ENCODE assay signal across 3 cellular contexts in the genomic region with DNA sequence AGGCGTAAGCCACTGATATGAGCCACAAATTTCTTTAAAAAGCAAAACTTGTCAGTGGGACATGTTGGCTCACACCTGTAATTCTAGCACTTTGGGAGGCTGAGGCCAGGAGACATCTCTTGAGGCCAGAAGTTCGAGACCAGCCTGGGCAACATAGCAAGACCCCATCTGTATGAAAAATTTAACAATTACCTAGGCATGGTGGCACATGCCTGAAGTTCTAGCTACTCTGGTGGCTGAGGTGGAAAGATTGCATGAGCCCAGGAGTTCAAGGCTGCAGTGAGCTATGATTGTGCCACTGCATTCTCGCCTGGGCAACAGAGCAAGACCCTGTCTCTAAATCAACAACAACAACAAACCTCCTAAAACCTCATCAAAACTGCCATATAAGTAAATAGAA.
TF ChIP-seq lines count a peak whose summit lies in the region.

No MANE protein-coding gene starts in this region.

TF ChIP-seq in HEK293, 187 proteins besides CTCF, POLR2A, EP300 and RAD21 (continued from another document):
- TF ChIP-seq, protein P1, sequence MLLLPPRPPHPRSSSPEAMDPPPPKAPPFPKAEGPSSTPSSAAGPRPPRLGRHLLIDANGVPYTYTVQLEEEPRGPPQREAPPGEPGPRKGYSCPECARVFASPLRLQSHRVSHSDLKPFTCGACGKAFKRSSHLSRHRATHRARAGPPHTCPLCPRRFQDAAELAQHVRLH (tag by site-specific recombination; IDR thresholded peaks at IDR 0.05), result no peak

TF ChIP-seq in WTC11, 78 proteins besides CTCF, POLR2A, EP300 and RAD21 (continued from another document):
- TF ChIP-seq IRF2 (CRISPR knock-in tag; IDR thresholded peaks at IDR 0.05; ENCODE audit: borderline replicate concordance, low read depth) (no peak), NFATC4 (CRISPR knock-in tag; IDR thresholded peaks at IDR 0.05) (no peak), ESRRA (CRISPR knock-in tag; IDR thresholded peaks at IDR 0.05; ENCODE audit: borderline replicate concordance) (no peak), ETV6 (CRISPR knock-in tag; IDR thresholded peaks at IDR 0.05) (no peak), RORB (CRISPR knock-in tag; IDR thresholded peaks at IDR 0.05) (no peak), RELA (CRISPR knock-in tag; IDR thresholded peaks at IDR 0.05; ENCODE audit: borderline replicate concordance) (no peak), GTF2I (CRISPR knock-in tag; conservative IDR thresholded peaks at IDR 0.05) (0 out of 2 replicates have a peak, but pooled peaks have one; percentile 33)
- TF ChIP-seq, protein P2, sequence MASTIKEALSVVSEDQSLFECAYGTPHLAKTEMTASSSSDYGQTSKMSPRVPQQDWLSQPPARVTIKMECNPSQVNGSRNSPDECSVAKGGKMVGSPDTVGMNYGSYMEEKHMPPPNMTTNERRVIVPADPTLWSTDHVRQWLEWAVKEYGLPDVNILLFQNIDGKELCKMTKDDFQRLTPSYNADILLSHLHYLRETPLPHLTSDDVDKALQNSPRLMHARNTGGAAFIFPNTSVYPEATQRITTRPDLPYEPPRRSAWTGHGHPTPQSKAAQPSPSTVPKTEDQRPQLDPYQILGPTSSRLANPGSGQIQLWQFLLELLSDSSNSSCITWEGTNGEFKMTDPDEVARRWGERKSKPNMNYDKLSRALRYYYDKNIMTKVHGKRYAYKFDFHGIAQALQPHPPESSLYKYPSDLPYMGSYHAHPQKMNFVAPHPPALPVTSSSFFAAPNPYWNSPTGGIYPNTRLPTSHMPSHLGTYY (CRISPR knock-in tag; IDR thresholded peaks at IDR 0.05), result no peak
- TF ChIP-seq, protein P3, sequence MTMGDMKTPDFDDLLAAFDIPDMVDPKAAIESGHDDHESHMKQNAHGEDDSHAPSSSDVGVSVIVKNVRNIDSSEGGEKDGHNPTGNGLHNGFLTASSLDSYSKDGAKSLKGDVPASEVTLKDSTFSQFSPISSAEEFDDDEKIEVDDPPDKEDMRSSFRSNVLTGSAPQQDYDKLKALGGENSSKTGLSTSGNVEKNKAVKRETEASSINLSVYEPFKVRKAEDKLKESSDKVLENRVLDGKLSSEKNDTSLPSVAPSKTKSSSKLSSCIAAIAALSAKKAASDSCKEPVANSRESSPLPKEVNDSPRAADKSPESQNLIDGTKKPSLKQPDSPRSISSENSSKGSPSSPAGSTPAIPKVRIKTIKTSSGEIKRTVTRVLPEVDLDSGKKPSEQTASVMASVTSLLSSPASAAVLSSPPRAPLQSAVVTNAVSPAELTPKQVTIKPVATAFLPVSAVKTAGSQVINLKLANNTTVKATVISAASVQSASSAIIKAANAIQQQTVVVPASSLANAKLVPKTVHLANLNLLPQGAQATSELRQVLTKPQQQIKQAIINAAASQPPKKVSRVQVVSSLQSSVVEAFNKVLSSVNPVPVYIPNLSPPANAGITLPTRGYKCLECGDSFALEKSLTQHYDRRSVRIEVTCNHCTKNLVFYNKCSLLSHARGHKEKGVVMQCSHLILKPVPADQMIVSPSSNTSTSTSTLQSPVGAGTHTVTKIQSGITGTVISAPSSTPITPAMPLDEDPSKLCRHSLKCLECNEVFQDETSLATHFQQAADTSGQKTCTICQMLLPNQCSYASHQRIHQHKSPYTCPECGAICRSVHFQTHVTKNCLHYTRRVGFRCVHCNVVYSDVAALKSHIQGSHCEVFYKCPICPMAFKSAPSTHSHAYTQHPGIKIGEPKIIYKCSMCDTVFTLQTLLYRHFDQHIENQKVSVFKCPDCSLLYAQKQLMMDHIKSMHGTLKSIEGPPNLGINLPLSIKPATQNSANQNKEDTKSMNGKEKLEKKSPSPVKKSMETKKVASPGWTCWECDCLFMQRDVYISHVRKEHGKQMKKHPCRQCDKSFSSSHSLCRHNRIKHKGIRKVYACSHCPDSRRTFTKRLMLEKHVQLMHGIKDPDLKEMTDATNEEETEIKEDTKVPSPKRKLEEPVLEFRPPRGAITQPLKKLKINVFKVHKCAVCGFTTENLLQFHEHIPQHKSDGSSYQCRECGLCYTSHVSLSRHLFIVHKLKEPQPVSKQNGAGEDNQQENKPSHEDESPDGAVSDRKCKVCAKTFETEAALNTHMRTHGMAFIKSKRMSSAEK (CRISPR knock-in tag; IDR thresholded peaks at IDR 0.05; ENCODE audit: borderline replicate concordance), result no peak

TF ChIP-seq in H1, 55 proteins besides CTCF, POLR2A, EP300 and RAD21 (continued from another document):
- no peak for TF ChIP-seq POU5F1 (IDR thresholded peaks at IDR 0.05; ENCODE audit: low read depth, low read length)
- TF ChIP-seq KDM1A (IDR thresholded peaks at IDR 0.05; ENCODE audit: borderline replicate concordance, low read length), result peak; percentile 34; the same call in 1 of the 2 replicates
